13 cellular contexts compared by ENCODE assay signal in genomic region chr4:83075271-83075670, GRCh38. TPM values are rescaled to one million over a fixed set of nuclear protein-coding genes. Genes with fewer than 3 reads are reported as not detected.
DNase-seq lines count a peak whose midpoint lies in the region; ATAC-seq and TF ChIP-seq lines count a peak whose summit lies in the region.
"Had no signal": no experiment of that assay in that cellular context is flagged by ENCODE, and none has a peak within 500 bp of the region (broad histone marks: within the 10 kb centered on the region; RNA-seq: fewer than 3 reads in every experiment).

No MANE protein-coding gene starts in this region.

- peak overlapping the region in 1 of 4 donors; percentile 6 for H3K4me3 ChIP-seq in gastrocnemius medialis
- H3K4me3 ChIP-seq: BLaER1, thoracic aorta had no signal

- H3K27me3 ChIP-seq in gastrocnemius medialis = no peaks in the 10 kb centered on the region
- H3K27me3 ChIP-seq: BLaER1 had no signal

- peak; percentile 70 for ATAC-seq in SK-N-SH treated with all-trans-retinoic acid at 6 μM for 48 hours
- peak; percentile 81 to 83 for ATAC-seq in gastrocnemius medialis
- ATAC-seq: naive thymus-derived CD4-positive, alpha-beta T cell had no signal

- DNase-seq in ELR (ENCODE audit: low read depth) (peak; percentile 6), fibroblast of peridontal ligament (ENCODE audit: extremely low read depth) (peak; percentile 26), gastrocnemius medialis (no peak), mucosa of gallbladder (ENCODE audit: low spot score) (no peak), MV-4-11 (lab: John Stamatoyannopoulos, UW) (no peak), NCI-H2029 (lab: John Stamatoyannopoulos, UW) (no peak), cerebellar cortex (ENCODE audit: low spot score) (no peak)
- DNase-seq: GOT3; naive thymus-derived CD4-positive, alpha-beta T cell; NCI-H1048 had no signal

- TF ChIP-seq POLR2A in gastrocnemius medialis (IDR thresholded peaks at IDR 0.05) = no peak

- peak overlapping the region; percentile 65 to 75 (median 71) for H3K27ac ChIP-seq in gastrocnemius medialis
- H3K27ac ChIP-seq: BLaER1, thoracic aorta had no signal

- in situ Hi-C loops in gastrocnemius medialis (cut with MboI; ENCODE audit: low sequenced_read_pairs in 4 of 4) = loop anchor here in 2 of 4 donors (10.0 to 25.0 kb wide), 2 partner anchors 187 to 190 kb away; no protein-coding TSS in a partner anchor

- no peaks in the 10 kb centered on the region for H3K9me3 ChIP-seq in gastrocnemius medialis
- H3K9me3 ChIP-seq: BLaER1, thoracic aorta had no signal

- no peak for TF ChIP-seq CTCF in gastrocnemius medialis (IDR thresholded peaks at IDR 0.05 in 4 of 5, conservative IDR thresholded peaks at IDR 0.05 in 1 of 5)

- H3K4me1 ChIP-seq in gastrocnemius medialis = peaks cover 15 to 21% of the 10 kb centered on the region in 2 donors
- H3K4me1 ChIP-seq: BLaER1 had no signal

- intact Hi-C loops in gastrocnemius medialis (cut with DNase I; ENCODE audit: low total_unique reads) = loop anchor here (1.0 to 5.0 kb wide), 3 partner anchors 35 to 208 kb away; no protein-coding TSS in a partner anchor

- H3K36me3 ChIP-seq in gastrocnemius medialis = peaks cover 0 to 31% of the 10 kb centered on the region in 2 donors

TF ChIP-seq in SK-N-SH treated with all-trans-retinoic acid at 6 μM for 48 hours, 23 proteins besides CTCF, POLR2A, EP300 and RAD21:
- TF ChIP-seq TOX (CRISPR knock-in tag; IDR thresholded peaks at IDR 0.05; ENCODE audit: borderline replicate concordance) (no peak), CSDC2 (CRISPR knock-in tag; IDR thresholded peaks at IDR 0.05) (no peak), RARB (CRISPR knock-in tag; IDR thresholded peaks at IDR 0.05) (no peak), ZNF8 (CRISPR knock-in tag; IDR thresholded peaks at IDR 0.05) (no peak), CREB5 (CRISPR knock-in tag; IDR thresholded peaks at IDR 0.05; ENCODE audit: low read depth) (no peak), ZC3H10 (CRISPR knock-in tag; IDR thresholded peaks at IDR 0.05) (no peak), BACH2 (CRISPR knock-in tag; IDR thresholded peaks at IDR 0.05; ENCODE audit: borderline replicate concordance) (no peak), CSRNP3 (CRISPR knock-in tag; IDR thresholded peaks at IDR 0.05) (no peak), ISL1 (CRISPR knock-in tag; IDR thresholded peaks at IDR 0.05) (no peak)

RNA-seq across cellular contexts. Expression of gene PLAC8, which starts 39.3 kb away (rescaled TPM):
- total RNA-seq in gastrocnemius medialis (1 to 10 TPM in 1 of 4 donors, under 1 TPM in 2, not detected in 1; 0.23 to 1.1 (median 0.53) TPM), mucosa of gallbladder (8.2 TPM)

RNA-seq across cellular contexts. Expression of gene COPS4, which starts 40.3 kb away (rescaled TPM):
- 100 to 1,000 TPM in 2 of 4 donors, 10 to 100 TPM in 2; 67.9 to 151 (median 91.9) TPM for total RNA-seq in gastrocnemius medialis
- 31.5 TPM for total RNA-seq in mucosa of gallbladder

Comparison
In these comparisons a context has a peak if more than half of its experiments do, and no peak if none do; other contexts are left out.
1. DNase-seq: peak in ELR (single experiment) and fibroblast of peridontal ligament (single experiment); none in gastrocnemius medialis (0 of 2), mucosa of gallbladder (single experiment), MV-4-11 (single experiment), NCI-H2029 (single experiment) and cerebellar cortex (single experiment).